In the genomic region with DNA sequence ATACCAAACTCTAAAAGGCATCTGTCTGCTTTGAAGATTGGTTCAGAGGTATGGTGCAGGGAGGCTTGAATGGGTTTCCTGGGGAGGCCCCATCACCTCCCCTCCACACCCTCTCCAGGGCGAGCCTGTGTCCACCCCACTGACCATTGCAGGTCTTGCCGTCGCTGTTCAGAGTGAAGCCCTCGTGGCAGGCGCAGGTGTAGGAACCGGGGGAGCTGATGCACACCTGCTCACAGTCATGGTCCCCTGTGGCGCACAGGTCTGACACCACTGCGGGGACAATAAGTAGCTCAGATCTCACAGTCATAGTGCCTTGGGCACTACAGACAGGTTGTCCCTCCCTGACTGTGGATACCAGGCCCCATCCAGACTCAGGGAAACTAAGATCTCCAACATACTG, we compare ENCODE assay signal across 2 cellular contexts.
TF ChIP-seq lines count a peak whose summit lies in the region.

No MANE protein-coding gene starts in this region.

TF ChIP-seq in K562, 482 proteins besides CTCF, POLR2A, EP300 and RAD21:
- TF ChIP-seq GABPB2 (CRISPR knock-in tag; conservative IDR thresholded peaks at IDR 0.05) (no peak), PRPF4 (IDR thresholded peaks at IDR 0.05; ENCODE audit: insufficient read depth, low read depth, low read length, poor library complexity, severe bottlenecking) (no peak), ZNF311 (CRISPR knock-in tag; IDR thresholded peaks at IDR 0.05) (no peak), NCOR1 (IDR thresholded peaks at IDR 0.05) (no peak), ZBTB1 (CRISPR knock-in tag; IDR thresholded peaks at IDR 0.05; ENCODE audit: borderline replicate concordance, low read depth) (no peak), FIP1L1 (IDR thresholded peaks at IDR 0.05; ENCODE audit: low read depth, low read length, poor library complexity, severe bottlenecking) (no peak), FOXA3 (CRISPR knock-in tag; conservative IDR thresholded peaks at IDR 0.05 in 1 of 2, IDR thresholded peaks at IDR 0.05 in 1 of 2) (no peak), RBM22 (IDR thresholded peaks at IDR 0.05; ENCODE audit: low read depth, low read length, poor library complexity, severe bottlenecking) (no peak), DDX20 (tag; IDR thresholded peaks at IDR 0.05; ENCODE audit: low read depth) (no peak), ZNF696 (CRISPR knock-in tag; conservative IDR thresholded peaks at IDR 0.05) (no peak), BRD4 (IDR thresholded peaks at IDR 0.05) (no peak), NCOA2 (IDR thresholded peaks at IDR 0.05; ENCODE audit: partially characterized antibody in 2 of 2) (no peak), XRCC3 (IDR thresholded peaks at IDR 0.05) (no peak), DIDO1 (tag; IDR thresholded peaks at IDR 0.05; ENCODE audit: low read depth) (no peak), CBX2 (IDR thresholded peaks at IDR 0.05; ENCODE audit: insufficient read depth, low read length, poor library complexity, severe bottlenecking) (no peak), ELF4 (CRISPR knock-in tag; IDR thresholded peaks at IDR 0.05) (no peak), THRAP3 (IDR thresholded peaks at IDR 0.05; ENCODE audit: borderline replicate concordance) (no peak)
- TF ChIP-seq, protein P1, sequence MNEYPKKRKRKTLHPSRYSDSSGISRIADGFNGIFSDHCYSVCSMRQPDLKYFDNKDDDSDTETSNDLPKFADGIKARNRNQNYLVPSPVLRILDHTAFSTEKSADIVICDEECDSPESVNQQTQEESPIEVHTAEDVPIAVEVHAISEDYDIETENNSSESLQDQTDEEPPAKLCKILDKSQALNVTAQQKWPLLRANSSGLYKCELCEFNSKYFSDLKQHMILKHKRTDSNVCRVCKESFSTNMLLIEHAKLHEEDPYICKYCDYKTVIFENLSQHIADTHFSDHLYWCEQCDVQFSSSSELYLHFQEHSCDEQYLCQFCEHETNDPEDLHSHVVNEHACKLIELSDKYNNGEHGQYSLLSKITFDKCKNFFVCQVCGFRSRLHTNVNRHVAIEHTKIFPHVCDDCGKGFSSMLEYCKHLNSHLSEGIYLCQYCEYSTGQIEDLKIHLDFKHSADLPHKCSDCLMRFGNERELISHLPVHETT (CRISPR knock-in tag; conservative IDR thresholded peaks at IDR 0.05 in 1 of 2, IDR thresholded peaks at IDR 0.05 in 1 of 2): no peak
- TF ChIP-seq, protein P2, sequence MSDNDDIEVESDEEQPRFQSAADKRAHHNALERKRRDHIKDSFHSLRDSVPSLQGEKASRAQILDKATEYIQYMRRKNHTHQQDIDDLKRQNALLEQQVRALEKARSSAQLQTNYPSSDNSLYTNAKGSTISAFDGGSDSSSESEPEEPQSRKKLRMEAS (CRISPR knock-in tag; IDR thresholded peaks at IDR 0.05): no peak
- TF ChIP-seq, protein P3, sequence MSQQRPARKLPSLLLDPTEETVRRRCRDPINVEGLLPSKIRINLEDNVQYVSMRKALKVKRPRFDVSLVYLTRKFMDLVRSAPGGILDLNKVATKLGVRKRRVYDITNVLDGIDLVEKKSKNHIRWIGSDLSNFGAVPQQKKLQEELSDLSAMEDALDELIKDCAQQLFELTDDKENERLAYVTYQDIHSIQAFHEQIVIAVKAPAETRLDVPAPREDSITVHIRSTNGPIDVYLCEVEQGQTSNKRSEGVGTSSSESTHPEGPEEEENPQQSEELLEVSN (IDR thresholded peaks at IDR 0.05; ENCODE audit: borderline replicate concordance in 1 of 2, extremely low read depth in 1 of 2, insufficient read depth in 1 of 2, insufficient read length in 1 of 2, low read depth in 1 of 2, low read length in 1 of 2, poor library complexity in 1 of 2, severe bottlenecking in 1 of 2): no peak

TF ChIP-seq in HEK293T, 16 proteins besides CTCF, POLR2A, EP300 and RAD21:
- TF ChIP-seq ZNF384 (IDR thresholded peaks at IDR 0.05) (no peak), ARNT (IDR thresholded peaks at IDR 0.05) (no peak), ELF4 (IDR thresholded peaks at IDR 0.05) (no peak), NFRKB (IDR thresholded peaks at IDR 0.05) (no peak), SP1 (IDR thresholded peaks at IDR 0.05) (no peak), HDGF (IDR thresholded peaks at IDR 0.05; ENCODE audit: borderline replicate concordance) (no peak), L3MBTL2 (conservative IDR thresholded peaks at IDR 0.05) (no peak), LEF1 (IDR thresholded peaks at IDR 0.05; ENCODE audit: borderline replicate concordance) (no peak), FOXA1 (IDR thresholded peaks at IDR 0.05) (no peak), TARDBP (IDR thresholded peaks at IDR 0.05) (no peak), BHLHE40 (IDR thresholded peaks at IDR 0.05; ENCODE audit: borderline replicate concordance) (no peak), FOXK2 (IDR thresholded peaks at IDR 0.05) (no peak)
- TF ChIP-seq, protein P4, sequence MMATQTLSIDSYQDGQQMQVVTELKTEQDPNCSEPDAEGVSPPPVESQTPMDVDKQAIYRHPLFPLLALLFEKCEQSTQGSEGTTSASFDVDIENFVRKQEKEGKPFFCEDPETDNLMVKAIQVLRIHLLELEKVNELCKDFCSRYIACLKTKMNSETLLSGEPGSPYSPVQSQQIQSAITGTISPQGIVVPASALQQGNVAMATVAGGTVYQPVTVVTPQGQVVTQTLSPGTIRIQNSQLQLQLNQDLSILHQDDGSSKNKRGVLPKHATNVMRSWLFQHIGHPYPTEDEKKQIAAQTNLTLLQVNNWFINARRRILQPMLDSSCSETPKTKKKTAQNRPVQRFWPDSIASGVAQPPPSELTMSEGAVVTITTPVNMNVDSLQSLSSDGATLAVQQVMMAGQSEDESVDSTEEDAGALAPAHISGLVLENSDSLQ (IDR thresholded peaks at IDR 0.05): no peak
